ENCODE assay signal across 12 cellular contexts in genomic region chr13:74056829-74057564, GRCh38.
DNase-seq lines count a peak whose midpoint lies in the region; ATAC-seq, FAIRE-seq and TF ChIP-seq lines count a peak whose summit lies in the region.
"Had no signal": no experiment of that assay in that cellular context is flagged by ENCODE, and none has a peak within 500 bp of the region (broad histone marks: within the 10 kb centered on the region; RNA-seq: fewer than 3 reads in every experiment).

No MANE protein-coding gene starts in this region.

- H3K27ac Mint-ChIP-seq in mesothelial cell of epicardium (peak overlapping the region; percentile 95), CD14-positive monocyte (peak overlapping the region in 1 of 7 donors; percentile 29)
- peak overlapping the region in 1 of 2 donors; percentile 54 for H3K27ac Mint-ChIP-seq in stimulated activated naive CD8-positive, alpha-beta T cell treated with anti-CD3 and anti-CD28 coated beads, Interleukin-15, amount 100 ng/mL, for 72 hours
- no peak overlapping the region for H3K27ac Mint-ChIP-seq in activated CD4-positive, alpha-beta memory T cell treated with anti-CD3 and anti-CD28 coated beads for 36 hours
- H3K27ac Mint-ChIP-seq: activated T-helper 1 cell treated with anti-CD3 and anti-CD28 coated beads, Interleukin-12 subunit alpha, Interleukin-12 subunit beta, Interleukin-2, Interleukin-4 antibody, amounts not matched to agents 30 ng/mL and 10 ng/mL and 1 ng/mL, durations not matched to agents 14 hours and 24 hours and 36 hours had no signal

- CTCF ChIA-PET in A673 (lab: Charles Lee) = no interaction called here
- CTCF ChIA-PET in activated CD4-positive, alpha-beta memory T cell treated with anti-CD3 and anti-CD28 coated beads for 36 hours (lab: Charles Lee) = interaction anchor here (0.6 to 1.3 kb wide), 3 partner anchors 16 to 250 kb away, joined by 3 read pairs; no protein-coding TSS in a partner anchor

- H3K4me1 Mint-ChIP-seq in mesothelial cell of epicardium = peaks cover 38% of the 10 kb centered on the region
- H3K4me1 Mint-ChIP-seq in stimulated activated naive CD8-positive, alpha-beta T cell treated with anti-CD3 and anti-CD28 coated beads, Interleukin-15, amount 100 ng/mL, for 72 hours = peaks cover 77% of the 10 kb centered on the region
- H3K4me1 Mint-ChIP-seq in activated CD4-positive, alpha-beta memory T cell treated with anti-CD3 and anti-CD28 coated beads for 36 hours (ENCODE audit: low read depth) = peaks cover 85% of the 10 kb centered on the region
- peaks cover under 1% of the 10 kb centered on the region for H3K4me1 Mint-ChIP-seq in CD14-positive monocyte

- H3K36me3 ChIP-seq in A673 (ENCODE audit: insufficient read depth, low read length, poor library complexity, severe bottlenecking) (no peaks in the 10 kb centered on the region), bronchial epithelial cell (ENCODE audit: control insufficient read depth, insufficient read depth, low read length) (no peaks in the 10 kb centered on the region)

- no TSS peak for BruUV-seq in A673 (replicated peaks; lab: Mats Ljungman, UMichigan)

- no peak for FAIRE-seq in bronchial epithelial cell (lab: Jason Lieb, UNC)

- POLR2A ChIA-PET in A673 (lab: Charles Lee; ENCODE audit: low non-redundant PET) = no interaction called here
- POLR2A ChIA-PET in activated CD4-positive, alpha-beta memory T cell treated with anti-CD3 and anti-CD28 coated beads for 36 hours (lab: Charles Lee) = no interaction called here

- H3K4me3 Mint-ChIP-seq in mesothelial cell of epicardium = peak overlapping the region; percentile 29
- no peak overlapping the region for H3K4me3 Mint-ChIP-seq in stimulated activated naive CD8-positive, alpha-beta T cell treated with anti-CD3 and anti-CD28 coated beads, Interleukin-15, amount 100 ng/mL, for 72 hours
- no peak overlapping the region for H3K4me3 Mint-ChIP-seq in activated CD4-positive, alpha-beta memory T cell treated with anti-CD3 and anti-CD28 coated beads for 36 hours
- H3K4me3 Mint-ChIP-seq in CD14-positive monocyte = no peak overlapping the region
- H3K4me3 Mint-ChIP-seq: activated T-helper 1 cell treated with anti-CD3 and anti-CD28 coated beads, Interleukin-12 subunit alpha, Interleukin-12 subunit beta, Interleukin-2, Interleukin-4 antibody, amounts not matched to agents 30 ng/mL and 10 ng/mL and 1 ng/mL, durations not matched to agents 14 hours and 24 hours and 36 hours had no signal

- H3K27ac ChIP-seq in A673 (ENCODE audit: low read depth, low read length, poor library complexity, severe bottlenecking) = no peak overlapping the region

- peaks cover 17% of the 10 kb centered on the region for H3K36me3 Mint-ChIP-seq in mesothelial cell of epicardium
- H3K36me3 Mint-ChIP-seq in activated CD4-positive, alpha-beta memory T cell treated with anti-CD3 and anti-CD28 coated beads for 36 hours = peaks cover 15% of the 10 kb centered on the region
- no peaks in the 10 kb centered on the region for H3K36me3 Mint-ChIP-seq in CD14-positive monocyte

- H3K4me1 ChIP-seq in A673 (ENCODE audit: insufficient read depth, low read length, poor library complexity, severe bottlenecking) = peaks cover 7% of the 10 kb centered on the region

- TF ChIP-seq CTCF in A673 (conservative IDR thresholded peaks at IDR 0.05; ENCODE audit: low read depth, low read length) (no peak), bronchial epithelial cell (IDR thresholded peaks at IDR 0.05; ENCODE audit: insufficient read depth, low read length, severe bottlenecking) (no peak), mesothelial cell of epicardium (IDR thresholded peaks at IDR 0.05; ENCODE audit: unreplicated experiment) (no peak), CD14-positive monocyte (IDR thresholded peaks at IDR 0.05) (no peak)

- H3K4me3 ChIP-seq in A673 (ENCODE audit: low read depth, low read length, poor library complexity, severe bottlenecking) (no peak overlapping the region), bronchial epithelial cell (ENCODE audit: low read depth, low read length) (no peak overlapping the region)

- no peaks in the 10 kb centered on the region for H3K27me3 Mint-ChIP-seq in mesothelial cell of epicardium (ENCODE audit: low read depth)
- H3K27me3 Mint-ChIP-seq in stimulated activated naive CD8-positive, alpha-beta T cell treated with anti-CD3 and anti-CD28 coated beads, Interleukin-15, amount 100 ng/mL, for 72 hours = no peaks in the 10 kb centered on the region
- H3K27me3 Mint-ChIP-seq in activated CD4-positive, alpha-beta memory T cell treated with anti-CD3 and anti-CD28 coated beads for 36 hours = no peaks in the 10 kb centered on the region
- H3K27me3 Mint-ChIP-seq in CD14-positive monocyte (ENCODE audit: low read depth in 3 of 3) = peaks cover 0 to 1% (median 0%) of the 10 kb centered on the region in 3 donors

- intact Hi-C loops in A673 (cut with micrococcal nuclease; ENCODE audit: unreplicated experiment) (no loop called here), CD14-positive monocyte (cut with micrococcal nuclease) (no loop called here)
- intact Hi-C loops in activated CD4-positive, alpha-beta memory T cell treated with anti-CD3 and anti-CD28 coated beads for 36 hours (cut with micrococcal nuclease) = no loop called here

- DNase-seq in A673 (ENCODE audit: low spot score) (peak; percentile 17), LHCN-M2 (ENCODE audit: low read depth) (peak; percentile 52), bronchial epithelial cell (ENCODE audit: low read depth) (peak; percentile 24), mesothelial cell of epicardium (ENCODE audit: low spot score in 2 of 2, unreplicated experiment in 2 of 2) (no peak), CD14-positive monocyte (ENCODE audit: low spot score) (no peak)
- no peak for DNase-seq in stimulated activated naive CD8-positive, alpha-beta T cell treated with anti-CD3 and anti-CD28 coated beads, Interleukin-15, amount 100 ng/mL, for 72 hours
- DNase-seq in activated effector memory CD4-positive, alpha-beta T cell treated with Interleukin-2 at 50 U/mL for 16 hours = no peak
- no peak for DNase-seq in activated CD4-positive, alpha-beta memory T cell treated with anti-CD3 and anti-CD28 coated beads for 36 hours
- DNase-seq: AML-193, MM.1S had no signal

- ATAC-seq in stimulated activated naive CD8-positive, alpha-beta T cell treated with anti-CD3 and anti-CD28 coated beads, Interleukin-15, amount 100 ng/mL, for 72 hours = no peak
- ATAC-seq: SK-N-SH treated with all-trans-retinoic acid at 6 μM for 48 hours had no signal

- H3K9me3 ChIP-seq in A673 (ENCODE audit: low read depth, low read length, poor library complexity, severe bottlenecking) = peaks cover 3% of the 10 kb centered on the region

- H3K9me3 Mint-ChIP-seq in mesothelial cell of epicardium = peaks cover 18% of the 10 kb centered on the region
- H3K9me3 Mint-ChIP-seq in stimulated activated naive CD8-positive, alpha-beta T cell treated with anti-CD3 and anti-CD28 coated beads, Interleukin-15, amount 100 ng/mL, for 72 hours = no peaks in the 10 kb centered on the region
- peaks cover 6% of the 10 kb centered on the region for H3K9me3 Mint-ChIP-seq in activated CD4-positive, alpha-beta memory T cell treated with anti-CD3 and anti-CD28 coated beads for 36 hours
- peaks cover 0 to 6% (median 0%) of the 10 kb centered on the region in 7 donors for H3K9me3 Mint-ChIP-seq in CD14-positive monocyte

- H3K27me3 ChIP-seq in A673 (replicated peaks; ENCODE audit: insufficient read depth, low read depth, low read length, poor library complexity) (no peaks in the 10 kb centered on the region), bronchial epithelial cell (ENCODE audit: control insufficient read depth, insufficient read depth, low read length) (no peaks in the 10 kb centered on the region)

Comparison
In these comparisons a context has a peak if more than half of its experiments do, and no peak if none do; other contexts are left out.
1. DNase-seq: peak in A673 (single experiment), LHCN-M2 (single experiment) and bronchial epithelial cell (single experiment); none in mesothelial cell of epicardium (0 of 2), stimulated activated naive CD8-positive, alpha-beta T cell treated with anti-CD3 and anti-CD28 coated beads, Interleukin-15, amount 100 ng/mL, for 72 hours (0 of 2), activated effector memory CD4-positive, alpha-beta T cell treated with Interleukin-2 at 50 U/mL for 16 hours (single experiment), activated CD4-positive, alpha-beta memory T cell treated with anti-CD3 and anti-CD28 coated beads for 36 hours (single experiment) and CD14-positive monocyte (single experiment).